In the genomic region with DNA sequence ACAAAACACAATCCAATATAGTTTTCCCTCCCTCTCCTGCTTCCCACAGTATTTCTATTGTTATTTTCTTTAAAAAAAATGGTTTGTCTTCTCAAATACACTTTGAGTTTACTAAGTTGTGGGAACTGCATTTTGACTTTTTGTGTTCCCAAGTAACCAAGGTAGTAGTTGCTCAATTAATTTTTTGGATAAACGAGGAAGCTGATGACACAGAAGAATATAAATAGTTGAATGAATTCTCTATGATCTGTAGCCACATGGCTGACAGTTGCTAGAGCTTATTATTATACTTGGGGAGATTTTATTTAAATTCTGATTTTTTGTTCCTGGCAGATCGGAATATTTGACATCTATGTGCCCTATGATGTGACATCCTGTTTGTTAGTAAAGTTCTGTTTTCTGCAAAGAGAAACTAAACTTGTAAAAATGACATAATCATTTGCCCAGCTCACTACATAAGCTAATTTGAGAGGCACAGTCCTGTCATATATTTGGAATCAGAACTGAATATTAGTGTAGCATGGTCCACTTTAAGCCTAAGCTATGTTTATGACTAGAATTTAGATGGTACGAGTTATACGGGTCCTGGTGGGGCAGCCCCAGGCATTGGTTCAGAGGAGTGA, we compare ENCODE assay signal across 17 cellular contexts. TPM values are rescaled to one million over a fixed set of nuclear protein-coding genes. Genes with fewer than 3 reads are reported as not detected.
DNase-seq lines count a peak whose midpoint lies in the region; ATAC-seq and TF ChIP-seq lines count a peak whose summit lies in the region.
"Had no signal": no experiment of that assay in that cellular context is flagged by ENCODE, and none has a peak within 500 bp of the region (broad histone marks: within the 10 kb centered on the region; RNA-seq: fewer than 3 reads in every experiment).

No MANE protein-coding gene starts in this region.

- no peak for TF ChIP-seq POLR2A in suprapubic skin (IDR thresholded peaks at IDR 0.05)

- H3K36me3 Mint-ChIP-seq in activated CD4-positive, alpha-beta T cell treated with anti-CD3 and anti-CD28 coated beads for 36 hours (ENCODE audit: low read depth), result no peaks in the 10 kb centered on the region
- no peaks in the 10 kb centered on the region for H3K36me3 Mint-ChIP-seq in activated naive CD8-positive, alpha-beta T cell
- H3K36me3 Mint-ChIP-seq: type B pancreatic cell had no signal

- WGBS in suprapubic skin, result 46% methylated on average over 4 of the region's 4 CpGs

- H3K27ac Mint-ChIP-seq in activated CD4-positive, alpha-beta T cell treated with anti-CD3 and anti-CD28 coated beads for 36 hours, result peak overlapping the region; percentile 78
- peak overlapping the region; percentile 95 for H3K27ac Mint-ChIP-seq in activated naive CD8-positive, alpha-beta T cell
- H3K27ac Mint-ChIP-seq: H9, progenitor cell of endocrine pancreas, type B pancreatic cell had no signal

- H3K9me3 Mint-ChIP-seq in activated CD4-positive, alpha-beta T cell treated with anti-CD3 and anti-CD28 coated beads for 36 hours (ENCODE audit: low read depth), result no peaks in the 10 kb centered on the region
- no peaks in the 10 kb centered on the region for H3K9me3 Mint-ChIP-seq in activated naive CD8-positive, alpha-beta T cell (ENCODE audit: low read depth)
- H3K9me3 Mint-ChIP-seq: H9, type B pancreatic cell had no signal

- peaks cover 79% of the 10 kb centered on the region for H3K4me1 Mint-ChIP-seq in activated CD4-positive, alpha-beta T cell treated with anti-CD3 and anti-CD28 coated beads for 36 hours
- H3K4me1 Mint-ChIP-seq in activated naive CD8-positive, alpha-beta T cell (ENCODE audit: low read depth), result peaks cover 78% of the 10 kb centered on the region
- H3K4me1 Mint-ChIP-seq: H9 had no signal

- H3K4me3 Mint-ChIP-seq in activated CD4-positive, alpha-beta T cell treated with anti-CD3 and anti-CD28 coated beads for 36 hours, result peak overlapping the region; percentile 11
- H3K4me3 Mint-ChIP-seq in activated naive CD8-positive, alpha-beta T cell, result peak overlapping the region; percentile 58
- H3K4me3 Mint-ChIP-seq: H9, type B pancreatic cell had no signal

- peak overlapping the region; percentile 89 for H3K27ac ChIP-seq in neutrophil
- H3K27ac ChIP-seq in suprapubic skin, result no peak overlapping the region

- peak; percentile 45 for ATAC-seq in activated CD4-positive, alpha-beta T cell treated with anti-CD3 and anti-CD28 coated beads for 36 hours
- peak; percentile 35 for ATAC-seq in HG03378 (IDR thresholded peaks at IDR 0.05; ENCODE audit: unreplicated experiment)
- ATAC-seq in GM18873 (IDR thresholded peaks at IDR 0.05; ENCODE audit: low FRiP score, unreplicated experiment), result no peak
- ATAC-seq: heart left ventricle had no signal

- intact Hi-C loops in activated CD4-positive, alpha-beta T cell treated with anti-CD3 and anti-CD28 coated beads for 36 hours (cut with DNase I, micrococcal nuclease), result loop anchor here (1.0 to 10.0 kb wide), 3 partner anchors 12 to 1032 kb away; no protein-coding TSS in a partner anchor

- H3K27me3 Mint-ChIP-seq in activated CD4-positive, alpha-beta T cell treated with anti-CD3 and anti-CD28 coated beads for 36 hours, result no peaks in the 10 kb centered on the region
- H3K27me3 Mint-ChIP-seq in activated naive CD8-positive, alpha-beta T cell, result no peaks in the 10 kb centered on the region
- H3K27me3 Mint-ChIP-seq: progenitor cell of endocrine pancreas had no signal

- TF ChIP-seq CTCF in neutrophil (IDR thresholded peaks at IDR 0.05) (no peak), suprapubic skin (IDR thresholded peaks at IDR 0.05) (no peak)

- CTCF ChIA-PET in activated CD4-positive, alpha-beta T cell treated with anti-CD3 and anti-CD28 coated beads for 36 hours (lab: Charles Lee), result interaction anchor here (0.7 to 3.2 kb wide), 7 partner anchors 11 to 96 kb away, joined by 3 to 17 read pairs (median 4); no protein-coding TSS in a partner anchor

- H3K27me3 ChIP-seq in neutrophil (no peaks in the 10 kb centered on the region), suprapubic skin (no peaks in the 10 kb centered on the region)
- H3K27me3 ChIP-seq: heart left ventricle had no signal

- POLR2A ChIA-PET in activated CD4-positive, alpha-beta T cell treated with anti-CD3 and anti-CD28 coated beads for 36 hours (lab: Charles Lee), result interaction anchor here (0.7 to 1.4 kb wide), 5 partner anchors 10 to 931 kb away, joined by 3 to 14 read pairs (median 5); partner anchors contain the start of gene LYST

- DNase-seq in activated CD4-positive, alpha-beta T cell treated with anti-CD3 and anti-CD28 coated beads for 36 hours, result no peak
- no peak for DNase-seq in activated CD4-positive, alpha-beta T cell treated with anti-CD3 and anti-CD28 coated beads for 4 hours
- no peak for DNase-seq in suprapubic skin (ENCODE audit: low spot score in 2 of 2)
- DNase-seq in NCI-H226, result no peak
- DNase-seq: 8988T, cerebellar nuclear complex, H9, heart left ventricle, NCI-H1417 treated with DMSO at 0.1 percent for 48 hours, small intestine had no signal

- TF ChIP-seq EP300 in suprapubic skin (IDR thresholded peaks at IDR 0.05), result no peak

- no peaks in the 10 kb centered on the region for H3K9me3 ChIP-seq in neutrophil
- H3K9me3 ChIP-seq in suprapubic skin, result no peaks in the 10 kb centered on the region
- H3K9me3 ChIP-seq: heart left ventricle had no signal

- H3K36me3 ChIP-seq in neutrophil (no peaks in the 10 kb centered on the region), suprapubic skin (no peaks in the 10 kb centered on the region)
- H3K36me3 ChIP-seq: heart left ventricle had no signal

- H3K4me1 ChIP-seq in neutrophil (ENCODE audit: control insufficient read depth in 1 of 2, insufficient read depth in 1 of 2, low read depth in 1 of 2, low read length in 1 of 2) (peaks cover 73 to 76% of the 10 kb centered on the region in 2 experiments), suprapubic skin (peaks cover 32% of the 10 kb centered on the region)

- H3K4me3 ChIP-seq in neutrophil (ENCODE audit: low read depth in 1 of 2, low read length in 1 of 2) (peak overlapping the region in 1 of 2 experiments; percentile 39), suprapubic skin (no peak overlapping the region)
- H3K4me3 ChIP-seq: heart left ventricle, lung had no signal

RNA-seq across cellular contexts. Expression of gene LYST, which starts 9.7 kb away (rescaled TPM):
- total RNA-seq in activated CD4-positive, alpha-beta T cell treated with anti-CD3 and anti-CD28 coated beads for 36 hours, result 10 to 100 TPM; 28.1 to 32.3 TPM
- total RNA-seq in suprapubic skin, result 100 to 1,000 TPM in 1 of 4 donors, 10 to 100 TPM in 3; 40.1 to 118 (median 68.8) TPM
